ENCODE assay signal across 24 cellular contexts in genomic region chr11:34529643-34530042, GRCh38. TPM values are rescaled to one million over a fixed set of nuclear protein-coding genes. Genes with fewer than 3 reads are reported as not detected.
A peak's percentile ranks its signal among the peaks of the same experiment; 100 is the strongest.
DNase-seq lines count a peak whose midpoint lies in the region; ATAC-seq, FAIRE-seq and TF ChIP-seq lines count a peak whose summit lies in the region.
"Had no signal": no experiment of that assay in that cellular context is flagged by ENCODE, and none has a peak within 500 bp of the region (broad histone marks: within the 10 kb centered on the region; RNA-seq: fewer than 3 reads in every experiment).

No MANE protein-coding gene starts in this region.

- CTCF ChIA-PET in A549 (lab: Yijun Ruan, JAX) (interaction anchor here (1.0 kb wide), 1 partner anchor 56 kb away, joined by 3 read pairs; no protein-coding TSS in a partner anchor), PC-9 (lab: Charles Lee) (no interaction called here)

- H3K9me3 ChIP-seq in A549 (0 out of 3 replicates have a peak, but pooled peaks cover 1% of the 10 kb centered on the region), PC-9 (ENCODE audit: insufficient read depth, low read depth) (no peaks in the 10 kb centered on the region), left lung (peaks cover 0 to 2% of the 10 kb centered on the region in 2 donors)

- TF ChIP-seq CTCF in A549 (IDR thresholded peaks at IDR 0.05) = no peak
- no peak for TF ChIP-seq CTCF in PC-9 (conservative IDR thresholded peaks at IDR 0.05)
- no peak for TF ChIP-seq CTCF in left lung (IDR thresholded peaks at IDR 0.05)

- no peaks in the 10 kb centered on the region for H3K9me2 ChIP-seq in PC-9 (ENCODE audit: insufficient read depth)

- POLR2A ChIA-PET in A549 (lab: Yijun Ruan, JAX) = no interaction called here
- POLR2A ChIA-PET in PC-9 (lab: Charles Lee; ENCODE audit: unreplicated experiment) = no interaction called here

- no peaks in the 10 kb centered on the region for H3K79me2 ChIP-seq in PC-9 (ENCODE audit: low read depth)

- no peaks in the 10 kb centered on the region for H3K36me3 ChIP-seq in PC-9 (ENCODE audit: low read depth)
- no peaks in the 10 kb centered on the region for H3K36me3 ChIP-seq in left lung

- FAIRE-seq in A549 (lab: Jason Lieb, UNC) = no peak
- FAIRE-seq: GM12878, GM19239 had no signal

- ATAC-seq in A549 (no peak), left lung (peak; percentile 31), GM21576 (IDR thresholded peaks at IDR 0.05; ENCODE audit: unreplicated experiment) (no peak)
- ATAC-seq: GM12878, GM23338, HCT116 had no signal

- H3K4me3 ChIP-seq in A549 (no peak overlapping the region), PC-9 (no peak overlapping the region), left lung (no peak overlapping the region)
- H3K4me3 ChIP-seq: GM12878, GM23338 had no signal

- H3F3A ChIP-seq in PC-9 (ENCODE audit: insufficient read depth, low read depth) = no peaks in the 10 kb centered on the region

- H3K27ac ChIP-seq in A549 (no peak overlapping the region), PC-9 (no peak overlapping the region), left lung (no peak overlapping the region)

- H3K4me2 ChIP-seq in A549 (peak overlapping the region; percentile 21), PC-9 (no peak overlapping the region)
- H3K4me2 ChIP-seq: GM23338 had no signal

- H4K20me1 ChIP-seq in PC-9 (ENCODE audit: insufficient read depth) = no peaks in the 10 kb centered on the region

- H3K4me1 ChIP-seq in A549 (0 out of 3 replicates have a peak, but pooled peaks cover 6% of the 10 kb centered on the region), PC-9 (replicated peaks; ENCODE audit: insufficient read depth) (no peaks in the 10 kb centered on the region), left lung (no peaks in the 10 kb centered on the region)

- intact Hi-C loops in PC-9 (cut with micrococcal nuclease; ENCODE audit: unreplicated experiment) (no loop called here), left lung (cut with DNase I) (no loop called here)

- WGBS in A549 (ENCODE audit: missing lambda C conversion rate) = 36% methylated on average over 1 of the region's 1 CpG

- no peak for TF ChIP-seq RAD21 in A549 (conservative IDR thresholded peaks at IDR 0.05 in 1 of 2, IDR thresholded peaks at IDR 0.05 in 1 of 2)

- TF ChIP-seq POLR2A in A549 (IDR thresholded peaks at IDR 0.05; ENCODE audit: low read length) = no peak

- no peak for DNase-seq in A549 (ENCODE audit: low read depth in 1 of 2, low spot score in 1 of 2)
- peak; percentile 18 for DNase-seq in DMS53 treated with DMSO at 0.1 percent for 48 hours (lab: John Stamatoyannopoulos, UW; ENCODE audit: unreplicated experiment)
- no peak for DNase-seq in PC-9
- no peak for DNase-seq in left lung
- no peak for DNase-seq in middle frontal gyrus (ENCODE audit: extremely low spot score, low spot score)
- DNase-seq in hepatic stellate cell (ENCODE audit: low spot score) = no peak
- no peak for DNase-seq in T-helper 9 cell
- DNase-seq: 8988T; C1 segment of cervical spinal cord; Calu3; CD4-positive, alpha-beta memory T cell; COR-L47; DMS79; EL; GDM1; H9 had no signal

- no TSS peak for BruUV-seq in PC-9 (replicated peaks; lab: Mats Ljungman, UMichigan)

- H2AFZ ChIP-seq in PC-9 = peak overlapping the region; percentile 33
- H2AFZ ChIP-seq: GM23338 had no signal

- H3K27me3 ChIP-seq in PC-9 (ENCODE audit: insufficient read depth, low read depth) (no peaks in the 10 kb centered on the region), left lung (no peaks in the 10 kb centered on the region)

- no peak for TF ChIP-seq EP300 in A549 (IDR thresholded peaks at IDR 0.05)

TF ChIP-seq in A549, 52 proteins besides CTCF, POLR2A, EP300 and RAD21:
- no peak for TF ChIP-seq FOSB (CRISPR knock-in tag; IDR thresholded peaks at IDR 0.05)
- no peak for TF ChIP-seq PBX3 (IDR thresholded peaks at IDR 0.05)
- TF ChIP-seq EHMT2 (IDR thresholded peaks at IDR 0.05; ENCODE audit: low read depth) = no peak
- TF ChIP-seq EHF (CRISPR knock-in tag; IDR thresholded peaks at IDR 0.05) = no peak
- no peak for TF ChIP-seq TFCP2L1 (CRISPR knock-in tag; IDR thresholded peaks at IDR 0.05)
- no peak for TF ChIP-seq RCOR1 (IDR thresholded peaks at IDR 0.05; ENCODE audit: low read depth, low read length)
- TF ChIP-seq JUN (IDR thresholded peaks at IDR 0.05) = no peak
- no peak for TF ChIP-seq HOXB5 (CRISPR knock-in tag; IDR thresholded peaks at IDR 0.05)
- TF ChIP-seq, protein P1, sequence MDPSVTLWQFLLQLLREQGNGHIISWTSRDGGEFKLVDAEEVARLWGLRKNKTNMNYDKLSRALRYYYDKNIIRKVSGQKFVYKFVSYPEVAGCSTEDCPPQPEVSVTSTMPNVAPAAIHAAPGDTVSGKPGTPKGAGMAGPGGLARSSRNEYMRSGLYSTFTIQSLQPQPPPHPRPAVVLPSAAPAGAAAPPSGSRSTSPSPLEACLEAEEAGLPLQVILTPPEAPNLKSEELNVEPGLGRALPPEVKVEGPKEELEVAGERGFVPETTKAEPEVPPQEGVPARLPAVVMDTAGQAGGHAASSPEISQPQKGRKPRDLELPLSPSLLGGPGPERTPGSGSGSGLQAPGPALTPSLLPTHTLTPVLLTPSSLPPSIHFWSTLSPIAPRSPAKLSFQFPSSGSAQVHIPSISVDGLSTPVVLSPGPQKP (IDR thresholded peaks at IDR 0.05; ENCODE audit: low read depth, low read length) = no peak

RNA-seq across cellular contexts. Expression of gene ELF5, which starts 16.0 kb away (rescaled TPM):
- polyA plus RNA-seq in A549 (2011; rRNA removed) = not detected in 2 replicates
- polyA plus RNA-seq in A549 (2012; cell fraction: cytosol; rRNA removed) = not detected in 2 replicates
- not detected in 2 replicates for polyA plus RNA-seq in A549 (2012; cell fraction: nucleus; rRNA removed)
- polyA plus RNA-seq in A549 (2017; fragmentation: RNase III; extraction: RNeasy Plus Mini Kit Qiagen cat#74134 plus additional on column Dnase treatment) = 0.04 TPM in 1 of 3 replicates, not detected in the others
- not detected in 2 replicates for polyA minus RNA-seq in A549 (2011; rRNA and poly(A)+ RNA removed)
- 0.38 and 0.61 TPM in 2 replicates for total RNA-seq in PC-9 (2021)
- total RNA-seq in left lung = 1 to 10 TPM; 5.1 to 9.3 TPM
- total RNA-seq: A673; Calu3; CD4-positive, alpha-beta memory T cell; GM12878; GM23338; H4; H9 had no signal
- polyA plus RNA-seq: BJ; CD4-positive, alpha-beta memory T cell; GM12878; GM23338 had no signal
